ENCODE assay signal across 7 cellular contexts in genomic region chr2:129923265-129924141, GRCh38. TPM values are rescaled to one million over a fixed set of nuclear protein-coding genes. Genes with fewer than 3 reads are reported as not detected.
A peak's percentile ranks its signal among the peaks of the same experiment; 100 is the strongest.
DNase-seq lines count a peak whose midpoint lies in the region; ATAC-seq and TF ChIP-seq lines count a peak whose summit lies in the region.

No MANE protein-coding gene starts in this region.

- DNase-seq in GF-D8 (lab: John Stamatoyannopoulos, UW): peak; percentile 7
- DNase-seq in RWPE2 (ENCODE audit: low spot score): no peak
- peak; percentile 77 for DNase-seq in mesendoderm
- no peak for DNase-seq in 8988T

- H3K36me3 ChIP-seq in RWPE2 (ENCODE audit: low read depth): no peaks in the 10 kb centered on the region
- H3K36me3 ChIP-seq in endocrine pancreas (ENCODE audit: control insufficient read depth, insufficient read depth, low read length): no peaks in the 10 kb centered on the region
- no peaks in the 10 kb centered on the region for H3K36me3 ChIP-seq in mesendoderm (ENCODE audit: control insufficient read depth, insufficient read depth, low read length)

- no peaks in the 10 kb centered on the region for H3K79me1 ChIP-seq in mesendoderm (ENCODE audit: low read length)

- no peak overlapping the region for H2BK5ac ChIP-seq in mesendoderm (ENCODE audit: low read length)

- ATAC-seq in RWPE2 (ENCODE audit: low read depth) (peak; percentile 68), GM19351 (IDR thresholded peaks at IDR 0.05; ENCODE audit: unreplicated experiment) (no peak)

- H3K56ac ChIP-seq in mesendoderm (ENCODE audit: low read length): peak overlapping the region; percentile 49

- no peaks in the 10 kb centered on the region for H3K79me2 ChIP-seq in mesendoderm (ENCODE audit: control insufficient read depth, insufficient read depth, low read length)

- H3K4me1 ChIP-seq in RWPE2 (ENCODE audit: insufficient read depth, poor library complexity, severe bottlenecking) (no peaks in the 10 kb centered on the region), endocrine pancreas (ENCODE audit: control insufficient read depth, insufficient read depth, low read length) (no peaks in the 10 kb centered on the region), mesendoderm (ENCODE audit: control insufficient read depth, low read depth, low read length) (no peaks in the 10 kb centered on the region)

- H2AK5ac ChIP-seq in mesendoderm (ENCODE audit: low read length): no peak overlapping the region

- H3K9ac ChIP-seq in endocrine pancreas (ENCODE audit: control insufficient read depth, insufficient read depth, low read length): peak overlapping the region; percentile 24
- no peak overlapping the region for H3K9ac ChIP-seq in mesendoderm (ENCODE audit: low read length)

- no peak overlapping the region for H3K4ac ChIP-seq in mesendoderm (ENCODE audit: low read depth, low read length)

- no peak overlapping the region for H3K23ac ChIP-seq in mesendoderm (ENCODE audit: low read length)

- H3K4me2 ChIP-seq in mesendoderm (ENCODE audit: low read length): peak overlapping the region; percentile 22

- no peak overlapping the region for H4K8ac ChIP-seq in mesendoderm (ENCODE audit: low read depth, low read length)

- no peak overlapping the region for H2BK120ac ChIP-seq in mesendoderm (ENCODE audit: low read depth, low read length)

- H3K27ac ChIP-seq in RWPE2 (ENCODE audit: poor library complexity, severe bottlenecking) (no peak overlapping the region), mesendoderm (ENCODE audit: low read depth, low read length) (no peak overlapping the region)

- H3K27me3 ChIP-seq in RWPE2 (ENCODE audit: insufficient read depth, poor library complexity, severe bottlenecking) (peaks cover 21% of the 10 kb centered on the region), endocrine pancreas (ENCODE audit: control insufficient read depth, insufficient read depth, low read length) (no peaks in the 10 kb centered on the region), mesendoderm (ENCODE audit: insufficient read depth, low read length, poor library complexity) (no peaks in the 10 kb centered on the region)

- H3K9me3 ChIP-seq in RWPE2 (ENCODE audit: severe bottlenecking) (no peaks in the 10 kb centered on the region), endocrine pancreas (ENCODE audit: control insufficient read depth, low read length) (no peaks in the 10 kb centered on the region)

- H3K4me3 ChIP-seq in RWPE2 (ENCODE audit: severe bottlenecking) (no peak overlapping the region), endocrine pancreas (ENCODE audit: control insufficient read depth, insufficient read depth, low read length) (no peak overlapping the region), mesendoderm (ENCODE audit: low read length) (no peak overlapping the region)

- H4K5ac ChIP-seq in mesendoderm (ENCODE audit: low read length): no peak overlapping the region

- H2BK15ac ChIP-seq in mesendoderm (replicated peaks; ENCODE audit: low read depth): no peak overlapping the region

- WGBS in mesendoderm (ENCODE audit: extremely low coverage, insufficient coverage, low lambda C conversion rate): no CpG with 5 or more reads among the region's 30 CpGs

- H3K18ac ChIP-seq in mesendoderm (ENCODE audit: low read length): no peak overlapping the region

- peak; percentile 28; the same call in 1 of the 2 replicates for TF ChIP-seq CTCF in LNCAP (IDR thresholded peaks at IDR 0.05)
- TF ChIP-seq CTCF in RWPE2 (IDR thresholded peaks at IDR 0.05; ENCODE audit: poor library complexity, severe bottlenecking): peak; percentile 47

RNA-seq across cellular contexts. Expression of gene RAB6C, which starts 56.0 kb away (rescaled TPM):
- 0.03 TPM for polyA plus RNA-seq in mesendoderm (2013, experiment 1 of 2)
- 0.04 TPM for polyA plus RNA-seq in mesendoderm (2013, experiment 2 of 2)

Comparison
In these comparisons a context has a peak if more than half of its experiments do, and no peak if none do; other contexts are left out.
1. DNase-seq: peak in GF-D8 (single experiment) and mesendoderm (single experiment); none in RWPE2 (single experiment) and 8988T (single experiment).